ENCODE assay signal across 36 cellular contexts in genomic region chr20:13389115-13389514, GRCh38.
"Had no signal": no experiment of that assay in that cellular context is flagged by ENCODE, and none has a peak within 500 bp of the region (broad histone marks: within the 10 kb centered on the region; RNA-seq: fewer than 3 reads in every experiment).

No MANE protein-coding gene starts in this region.

- H3K27ac ChIP-seq: KMS-11 had no signal

- DNase-seq: Karpas-422, Kasumi-1, KBM-7, KG1, MG63, MM.1S, MV-4-11, NCI-H1048, NCI-H1092, NCI-H1092 treated with DMSO at 0.1 percent for 48 hours, NCI-H1105, NCI-H1105 treated with DMSO at 0.1 percent for 48 hours, NCI-H1417, NCI-H1417 treated with DMSO at 0.1 percent for 48 hours, NCI-H1436, NCI-H1436 treated with DMSO at 0.1 percent for 48 hours, NCI-H146, NCI-H1694, NCI-H1694 treated with DMSO at 0.1 percent for 48 hours, NCI-H187, NCI-H187 treated with DMSO at 0.1 percent for 48 hours, NCI-H1930, NCI-H2029, NCI-H2029 treated with DMSO at 0.1 percent for 48 hours, NCI-H2081, NCI-H2081 treated with DMSO at 0.1 percent for 48 hours, NCI-H2107, NCI-H2171, NCI-H2171 treated with DMSO at 0.1 percent for 48 hours, NCI-H226, NCI-H345, NCI-H446, NCI-H446 treated with DMSO at 0.1 percent for 48 hours, NCI-H510A, NCI-H510A treated with DMSO at 0.1 percent for 48 hours had no signal
